In genomic region chr22:42651134-42651533, GRCh38 we compare ENCODE assay signal across 14 cellular contexts. TPM values are rescaled to one million over a fixed set of nuclear protein-coding genes. Genes with fewer than 3 reads are reported as not detected.
A peak's percentile ranks its signal among the peaks of the same experiment; 100 is the strongest.
DNase-seq lines count a peak whose midpoint lies in the region; ATAC-seq and TF ChIP-seq lines count a peak whose summit lies in the region.
"Had no signal": no experiment of that assay in that cellular context is flagged by ENCODE, and none has a peak within 500 bp of the region (broad histone marks: within the 10 kb centered on the region; RNA-seq: fewer than 3 reads in every experiment).

No MANE protein-coding gene starts in this region.

- peak overlapping the region; percentile 26 for H3K4me3 Mint-ChIP-seq in stimulated activated naive CD8-positive, alpha-beta T cell treated with anti-CD3 and anti-CD28 coated beads, Interleukin-15, Interleukin-2, amounts not matched to agents 100 ng/mL and 50 ng/mL, for 24 hours
- peak overlapping the region in 1 of 2 donors; percentile 13 for H3K4me3 Mint-ChIP-seq in stimulated activated naive CD8-positive, alpha-beta T cell treated with anti-CD3 and anti-CD28 coated beads, Interleukin-15, amount 100 ng/mL, for 72 hours
- no peak overlapping the region for H3K4me3 Mint-ChIP-seq in chondrocyte (ENCODE audit: unreplicated experiment)
- H3K4me3 Mint-ChIP-seq: stimulated activated effector memory CD8-positive, alpha-beta T cell treated with anti-CD3 and anti-CD28 coated beads, Interleukin-12 subunit alpha, Interleukin-12 subunit beta, amount 100 ng/mL, for 72 hours had no signal

- WGBS in heart left ventricle, 4 donors, result 83 to 90% (median 86%) methylated on average over 7 of the region's 7 CpGs

- TF ChIP-seq CTCF in heart left ventricle (IDR thresholded peaks at IDR 0.05), result no peak
- TF ChIP-seq CTCF in chondrocyte (IDR thresholded peaks at IDR 0.05), result no peak

- H3K9me3 ChIP-seq in heart left ventricle, result no peaks in the 10 kb centered on the region
- H3K9me3 ChIP-seq: BE2C had no signal

- no peaks in the 10 kb centered on the region for H3K27me3 Mint-ChIP-seq in stimulated activated naive CD8-positive, alpha-beta T cell treated with anti-CD3 and anti-CD28 coated beads, Interleukin-15, Interleukin-2, amounts not matched to agents 100 ng/mL and 50 ng/mL, for 24 hours
- no peaks in the 10 kb centered on the region for H3K27me3 Mint-ChIP-seq in stimulated activated naive CD8-positive, alpha-beta T cell treated with anti-CD3 and anti-CD28 coated beads, Interleukin-15, amount 100 ng/mL, for 72 hours
- no peaks in the 10 kb centered on the region for H3K27me3 Mint-ChIP-seq in chondrocyte (ENCODE audit: low read depth)

- H3K27me3 ChIP-seq in heart left ventricle, result no peaks in the 10 kb centered on the region
- H3K27me3 ChIP-seq: BE2C, hepatocyte had no signal

- no peak overlapping the region for H3K27ac ChIP-seq in heart left ventricle
- H3K27ac ChIP-seq: hepatocyte had no signal

- intact Hi-C loops in heart left ventricle (cut with DNase I), result loop anchor here in 1 of 10 donors (10.0 kb wide), 1 partner anchor 164 kb away; no protein-coding TSS in a partner anchor

- no peak for TF ChIP-seq POLR2A in heart left ventricle (IDR thresholded peaks at IDR 0.05)

- no peak for DNase-seq in stimulated activated naive CD8-positive, alpha-beta T cell treated with anti-CD3 and anti-CD28 coated beads, Interleukin-15, amount 100 ng/mL, for 72 hours
- DNase-seq in RKO (ENCODE audit: low spot score) (peak; percentile 73), glomerular visceral epithelial cell (ENCODE audit: extremely low spot score) (peak; percentile 51), heart left ventricle (no peak), NCI-H1105 treated with DMSO at 0.1 percent for 48 hours (lab: John Stamatoyannopoulos, UW) (no peak), chondrocyte (ENCODE audit: low spot score) (no peak)
- DNase-seq: BE2C; NCI-H524; SHP77; stimulated activated CD4-positive, alpha-beta T cell treated with anti-CD3 and anti-CD28 coated beads, Interleukin-2, amount 100 ng/mL, for 24 hours had no signal

- no peaks in the 10 kb centered on the region for H3K9me3 Mint-ChIP-seq in stimulated activated naive CD8-positive, alpha-beta T cell treated with anti-CD3 and anti-CD28 coated beads, Interleukin-15, Interleukin-2, amounts not matched to agents 100 ng/mL and 50 ng/mL, for 24 hours
- no peaks in the 10 kb centered on the region for H3K9me3 Mint-ChIP-seq in stimulated activated naive CD8-positive, alpha-beta T cell treated with anti-CD3 and anti-CD28 coated beads, Interleukin-15, amount 100 ng/mL, for 72 hours
- no peaks in the 10 kb centered on the region for H3K9me3 Mint-ChIP-seq in chondrocyte (ENCODE audit: low read depth)
- H3K9me3 Mint-ChIP-seq: stimulated activated effector memory CD8-positive, alpha-beta T cell treated with anti-CD3 and anti-CD28 coated beads, Interleukin-12 subunit alpha, Interleukin-12 subunit beta, amount 100 ng/mL, for 72 hours had no signal

- no peak overlapping the region for H3K27ac Mint-ChIP-seq in stimulated activated naive CD8-positive, alpha-beta T cell treated with anti-CD3 and anti-CD28 coated beads, Interleukin-15, Interleukin-2, amounts not matched to agents 100 ng/mL and 50 ng/mL, for 24 hours
- H3K27ac Mint-ChIP-seq in stimulated activated naive CD8-positive, alpha-beta T cell treated with anti-CD3 and anti-CD28 coated beads, Interleukin-15, amount 100 ng/mL, for 72 hours, result no peak overlapping the region
- no peak overlapping the region for H3K27ac Mint-ChIP-seq in chondrocyte (ENCODE audit: unreplicated experiment)
- H3K27ac Mint-ChIP-seq: stimulated activated effector memory CD8-positive, alpha-beta T cell treated with anti-CD3 and anti-CD28 coated beads, Interleukin-12 subunit alpha, Interleukin-12 subunit beta, amount 100 ng/mL, for 72 hours had no signal

- H3K36me3 Mint-ChIP-seq in stimulated activated naive CD8-positive, alpha-beta T cell treated with anti-CD3 and anti-CD28 coated beads, Interleukin-15, Interleukin-2, amounts not matched to agents 100 ng/mL and 50 ng/mL, for 24 hours (ENCODE audit: low read depth), result peaks cover 4% of the 10 kb centered on the region
- H3K36me3 Mint-ChIP-seq in chondrocyte (ENCODE audit: low read depth), result no peaks in the 10 kb centered on the region

- H3K4me1 Mint-ChIP-seq in stimulated activated naive CD8-positive, alpha-beta T cell treated with anti-CD3 and anti-CD28 coated beads, Interleukin-15, Interleukin-2, amounts not matched to agents 100 ng/mL and 50 ng/mL, for 24 hours (ENCODE audit: low read depth), result peaks cover 21% of the 10 kb centered on the region
- peaks cover 22% of the 10 kb centered on the region for H3K4me1 Mint-ChIP-seq in stimulated activated naive CD8-positive, alpha-beta T cell treated with anti-CD3 and anti-CD28 coated beads, Interleukin-15, amount 100 ng/mL, for 72 hours
- peaks cover 26% of the 10 kb centered on the region for H3K4me1 Mint-ChIP-seq in chondrocyte (ENCODE audit: low read depth)

- peaks cover 5 to 32% (median 24%) of the 10 kb centered on the region in 12 donors for H3K4me1 ChIP-seq in heart left ventricle

- H3K36me3 ChIP-seq in heart left ventricle, result no peaks in the 10 kb centered on the region

- ATAC-seq in stimulated activated naive CD8-positive, alpha-beta T cell treated with anti-CD3 and anti-CD28 coated beads, Interleukin-15, amount 100 ng/mL, for 72 hours, result no peak
- ATAC-seq in heart left ventricle (no peak), GM18498 (IDR thresholded peaks at IDR 0.05; ENCODE audit: unreplicated experiment) (no peak)
- ATAC-seq: stimulated activated effector memory CD8-positive, alpha-beta T cell treated with anti-CD3 and anti-CD28 coated beads, Interleukin-12 subunit alpha, Interleukin-12 subunit beta, amount 100 ng/mL, for 72 hours had no signal

- no peak overlapping the region for H3K4me3 ChIP-seq in heart left ventricle
- H3K4me3 ChIP-seq: hepatocyte had no signal

RNA-seq across cellular contexts. Expression of gene CYB5R3, which starts 1.9 kb away (rescaled TPM):
- total RNA-seq in heart left ventricle (100 to 1,000 TPM; 223 to 459 (median 305) TPM), chondrocyte (279 to 383 TPM (median 382 TPM) in 3 replicates)
- polyA plus RNA-seq in heart left ventricle, result 100 to 1,000 TPM; 135 to 379 TPM

RNA-seq across cellular contexts. Expression of gene ATP5MGL, which starts 10.7 kb away (rescaled TPM):
- 1 to 10 TPM in 1 of 9 donors, under 1 TPM in 4, not detected in 4; 0.31 to 1.3 (median 0.53) TPM for total RNA-seq in heart left ventricle
- under 1 TPM in 1 of 2 donors, not detected in 1; 0.61 TPM for polyA plus RNA-seq in heart left ventricle
- 0.85 to 1.8 TPM in 2 of 3 replicates, not detected in the other for total RNA-seq in chondrocyte
- polyA plus RNA-seq: hepatocyte had no signal

RNA-seq across cellular contexts. Expression of gene POLDIP3, which starts 36.5 kb away (rescaled TPM):
- total RNA-seq in heart left ventricle (10 to 100 TPM; 23.5 to 38.4 (median 29.0) TPM), chondrocyte (47.3 to 49.2 TPM (median 48.0 TPM) in 3 replicates)
- 10 to 100 TPM; 13.0 to 42.7 TPM for polyA plus RNA-seq in heart left ventricle

Comparison
In these comparisons a context has a peak if more than half of its experiments do, and no peak if none do; other contexts are left out.
1. DNase-seq: peak in RKO (single experiment) and glomerular visceral epithelial cell (single experiment); none in stimulated activated naive CD8-positive, alpha-beta T cell treated with anti-CD3 and anti-CD28 coated beads, Interleukin-15, amount 100 ng/mL, for 72 hours (0 of 2), heart left ventricle (0 of 5), NCI-H1105 treated with DMSO at 0.1 percent for 48 hours (single experiment) and chondrocyte (single experiment).